24 cellular contexts compared by ENCODE assay signal in genomic region chr21:41848971-41849580, GRCh38. TPM values are rescaled to one million over a fixed set of nuclear protein-coding genes. Genes with fewer than 3 reads are reported as not detected.
DNase-seq lines count a peak whose midpoint lies in the region; ATAC-seq and TF ChIP-seq lines count a peak whose summit lies in the region.
"Had no signal": no experiment of that assay in that cellular context is flagged by ENCODE, and none has a peak within 500 bp of the region (broad histone marks: within the 10 kb centered on the region; RNA-seq: fewer than 3 reads in every experiment).

No MANE protein-coding gene starts in this region.

- H3K4me3 Mint-ChIP-seq in stimulated activated naive CD8-positive, alpha-beta T cell treated with anti-CD3 and anti-CD28 coated beads, Interleukin-15, amount 100 ng/mL, for 72 hours: no peak overlapping the region
- H3K4me3 Mint-ChIP-seq in neural progenitor cell: no peak overlapping the region
- H3K4me3 Mint-ChIP-seq: B cell; CD4-positive, CD25-positive, alpha-beta regulatory T cell; GM23338 had no signal

- H3K4me3 ChIP-seq in WERI-Rb-1 (ENCODE audit: low read depth, low read length) (no peak overlapping the region), neural progenitor cell (no peak overlapping the region), GM23248 (no peak overlapping the region)
- H3K4me3 ChIP-seq: A549, GM23338, HAP-1, K562, Peyer's patch, SJCRH30 had no signal

- in situ Hi-C loops in GM23248 (cut with MboI): no loop called here

- no peaks in the 10 kb centered on the region for H3K79me2 ChIP-seq in neural progenitor cell (ENCODE audit: low read depth)
- H3K79me2 ChIP-seq in GM23248 (ENCODE audit: insufficient read depth): no peaks in the 10 kb centered on the region

- no peaks in the 10 kb centered on the region for H3K4me1 Mint-ChIP-seq in stimulated activated naive CD8-positive, alpha-beta T cell treated with anti-CD3 and anti-CD28 coated beads, Interleukin-15, amount 100 ng/mL, for 72 hours
- peaks cover 22% of the 10 kb centered on the region for H3K4me1 Mint-ChIP-seq in neural progenitor cell
- H3K4me1 Mint-ChIP-seq: B cell; CD4-positive, CD25-positive, alpha-beta regulatory T cell had no signal

- H2AFZ ChIP-seq in neural progenitor cell (replicated peaks) (no peak overlapping the region), GM23248 (no peak overlapping the region)
- H2AFZ ChIP-seq: GM23338 had no signal

- H3K27me3 Mint-ChIP-seq in stimulated activated naive CD8-positive, alpha-beta T cell treated with anti-CD3 and anti-CD28 coated beads, Interleukin-15, amount 100 ng/mL, for 72 hours: no peaks in the 10 kb centered on the region
- H3K27me3 Mint-ChIP-seq in neural progenitor cell (ENCODE audit: insufficient read depth, low read depth): peaks cover under 1% of the 10 kb centered on the region
- H3K27me3 Mint-ChIP-seq: B cell; CD4-positive, CD25-positive, alpha-beta regulatory T cell had no signal

- no peak for ATAC-seq in stimulated activated naive CD8-positive, alpha-beta T cell treated with anti-CD3 and anti-CD28 coated beads, Interleukin-15, amount 100 ng/mL, for 72 hours
- no peak for ATAC-seq in stimulated activated naive CD8-positive, alpha-beta T cell treated with anti-CD3 and anti-CD28 coated beads, Interleukin-15, Interleukin-2, amounts not matched to agents 100 U/mL and 50 U/mL, for 24 hours
- ATAC-seq: GM23338, K562 had no signal

- TF ChIP-seq CTCF in WERI-Rb-1 (IDR thresholded peaks at IDR 0.05; ENCODE audit: low read depth, low read length) (no peak), neural progenitor cell (IDR thresholded peaks at IDR 0.05) (no peak)

- H3F3A ChIP-seq in neural progenitor cell (ENCODE audit: low read depth): peaks cover 2% of the 10 kb centered on the region
- H3F3A ChIP-seq in GM23248 (ENCODE audit: insufficient read depth): no peaks in the 10 kb centered on the region

- WGBS in GM23248 (ENCODE audit: low coverage in 1 of 2, low lambda C conversion rate in 2 of 2, missing lambda C conversion rate in 2 of 2), 2 experiments: 90 to 94% methylated on average over 15 of the region's 15 CpGs

- H3K27ac ChIP-seq in WERI-Rb-1: peak overlapping the region; percentile 42
- H3K27ac ChIP-seq in neural progenitor cell: no peak overlapping the region
- no peak overlapping the region for H3K27ac ChIP-seq in GM23248
- H3K27ac ChIP-seq: Peyer's patch, SJCRH30 had no signal

- H4K20me1 ChIP-seq in neural progenitor cell (ENCODE audit: low read depth) (no peaks in the 10 kb centered on the region), GM23248 (ENCODE audit: insufficient read depth) (no peaks in the 10 kb centered on the region)

- H3K27me3 ChIP-seq in WERI-Rb-1 (ENCODE audit: insufficient read depth, low read depth, severe bottlenecking) (no peaks in the 10 kb centered on the region), neural progenitor cell (no peaks in the 10 kb centered on the region), GM23248 (replicated peaks; ENCODE audit: insufficient read depth) (no peaks in the 10 kb centered on the region)
- H3K27me3 ChIP-seq: Peyer's patch, SJCRH30 had no signal

- H3K4me2 ChIP-seq in neural progenitor cell (no peak overlapping the region), GM23248 (ENCODE audit: unreplicated experiment) (no peak overlapping the region)
- H3K4me2 ChIP-seq: A549, GM23338 had no signal

- no peak for DNase-seq in stimulated activated naive CD8-positive, alpha-beta T cell treated with anti-CD3 and anti-CD28 coated beads, Interleukin-15, amount 100 ng/mL, for 72 hours
- DNase-seq in stimulated activated naive CD8-positive, alpha-beta T cell treated with anti-CD3 and anti-CD28 coated beads, Interleukin-15, Interleukin-2, amounts not matched to agents 100 U/mL and 50 U/mL, for 24 hours: no peak
- DNase-seq in WERI-Rb-1 (peak; percentile 76), neural progenitor cell (ENCODE audit: low spot score) (no peak), globus pallidus (ENCODE audit: low spot score) (no peak), GM23248 (no peak), NOMO-1 treated with dmso at 0.1 percent for 144 hours (lab: John Stamatoyannopoulos, UW; ENCODE audit: unreplicated experiment) (no peak)
- DNase-seq: CD4-positive, CD25-positive, alpha-beta regulatory T cell; COR-L47; DMS 273 treated with DMSO at 0.1 percent for 48 hours; DMS79 treated with DMSO at 0.1 percent for 48 hours; MM.1S; NCI-H1048; NCI-H1417 treated with DMSO at 0.1 percent for 48 hours; NCI-H187 treated with DMSO at 0.1 percent for 48 hours; NCI-H2107; NCI-H69; Peyer's patch; SJCRH30 had no signal

- no peaks in the 10 kb centered on the region for H3K9me3 Mint-ChIP-seq in stimulated activated naive CD8-positive, alpha-beta T cell treated with anti-CD3 and anti-CD28 coated beads, Interleukin-15, amount 100 ng/mL, for 72 hours
- H3K9me3 Mint-ChIP-seq in neural progenitor cell: no peaks in the 10 kb centered on the region
- H3K9me3 Mint-ChIP-seq: CD4-positive, CD25-positive, alpha-beta regulatory T cell had no signal

- no peaks in the 10 kb centered on the region for H3K9me2 ChIP-seq in GM23248 (ENCODE audit: insufficient read depth)

- peak overlapping the region; percentile 55 to 58 for H3K27ac Mint-ChIP-seq in stimulated activated naive CD8-positive, alpha-beta T cell treated with anti-CD3 and anti-CD28 coated beads, Interleukin-15, amount 100 ng/mL, for 72 hours
- H3K27ac Mint-ChIP-seq in neural progenitor cell: peak overlapping the region; percentile 1
- H3K27ac Mint-ChIP-seq: B cell; CD4-positive, CD25-positive, alpha-beta regulatory T cell; GM23338 had no signal

- H3K9me3 ChIP-seq in WERI-Rb-1 (ENCODE audit: severe bottlenecking): no peaks in the 10 kb centered on the region
- H3K9me3 ChIP-seq in neural progenitor cell (ENCODE audit: low read depth): no peaks in the 10 kb centered on the region
- no peaks in the 10 kb centered on the region for H3K9me3 ChIP-seq in GM23248 (ENCODE audit: low read depth)
- H3K9me3 ChIP-seq: A549, HAP-1, Peyer's patch, SJCRH30 had no signal

- peaks cover 14% of the 10 kb centered on the region for H3K36me3 Mint-ChIP-seq in neural progenitor cell

- H3K36me3 ChIP-seq in WERI-Rb-1 (peaks cover 49% of the 10 kb centered on the region), neural progenitor cell (no peaks in the 10 kb centered on the region), GM23248 (ENCODE audit: low read depth) (no peaks in the 10 kb centered on the region)

- H3K9ac ChIP-seq in neural progenitor cell (no peak overlapping the region), GM23248 (no peak overlapping the region)

- H3K4me1 ChIP-seq in neural progenitor cell (no peaks in the 10 kb centered on the region), GM23248 (ENCODE audit: insufficient read depth) (no peaks in the 10 kb centered on the region)
- H3K4me1 ChIP-seq: HAP-1, Peyer's patch, SJCRH30 had no signal

RNA-seq across cellular contexts. Expression of gene PRDM15, which starts 30.1 kb away (rescaled TPM):
- total RNA-seq in neural progenitor cell (ENCODE audit: low replicate concordance): 9.0 and 10.4 TPM in 2 replicates
- 2.5 and 4.2 TPM in 2 replicates for total RNA-seq in GM23248 (2014; rRNA removed; shearing (Covaris generic))
- polyA plus RNA-seq in GM23248 (2016; fragmentation: Nextera tagmentation; extraction: Ambion mirVana): 1.7 and 2.3 TPM in 2 replicates
